11 cellular contexts compared by ENCODE assay signal in genomic region chr5:176413255-176413565, GRCh38. TPM values are rescaled to one million over a fixed set of nuclear protein-coding genes. Genes with fewer than 3 reads are reported as not detected.
DNase-seq lines count a peak whose midpoint lies in the region; ATAC-seq, FAIRE-seq and TF ChIP-seq lines count a peak whose summit lies in the region.
"Had no signal": no experiment of that assay in that cellular context is flagged by ENCODE, and none has a peak within 500 bp of the region (broad histone marks: within the 10 kb centered on the region; RNA-seq: fewer than 3 reads in every experiment).

No MANE protein-coding gene starts in this region.

- H3K9me3 ChIP-seq in heart left ventricle, result no peaks in the 10 kb centered on the region
- no peaks in the 10 kb centered on the region for H3K9me3 ChIP-seq in thoracic aorta
- H3K9me3 ChIP-seq: pancreas had no signal

- FAIRE-seq in RCC 7860 (lab: Jason Lieb, UNC), result no peak
- FAIRE-seq: GM19239, pancreas had no signal

- TF ChIP-seq CTCF in heart left ventricle (IDR thresholded peaks at IDR 0.05) (no peak), thoracic aorta (IDR thresholded peaks at IDR 0.05) (no peak)

- H3K36me3 ChIP-seq in heart left ventricle (peaks cover 0 to 27% (median 21%) of the 10 kb centered on the region in 9 donors), thoracic aorta (peaks cover 5% of the 10 kb centered on the region)
- H3K36me3 ChIP-seq: pancreas had no signal

- H3K27me3 ChIP-seq in heart left ventricle (no peaks in the 10 kb centered on the region), thoracic aorta (replicated peaks; ENCODE audit: insufficient read depth) (no peaks in the 10 kb centered on the region)
- H3K27me3 ChIP-seq: pancreas had no signal

- H3K27ac ChIP-seq in angular gyrus (ENCODE audit: low read depth, low read length) (peak overlapping the region; percentile 39), heart left ventricle (peak overlapping the region in 8 of 12 donors; percentile 27 to 72 (median 62)), thoracic aorta (peak overlapping the region; percentile 44 to 94)
- H3K27ac ChIP-seq: pancreas had no signal

- intact Hi-C loops in heart left ventricle (cut with DNase I), result loop anchor here in 4 of 10 donors (10.0 kb wide), 3 partner anchors 122 to 242 kb away; partner anchors contain the start of genes CDHR2 (in 2 of the 4) and RNF44 (in 1 of the 4)

- ATAC-seq in heart left ventricle, result peak; percentile 21 to 64 (median 40)
- ATAC-seq in thoracic aorta (ENCODE audit: insufficient number of reproducible peaks, low FRiP score, low read depth), result no peak
- no peak for ATAC-seq in GM21515 (IDR thresholded peaks at IDR 0.05; ENCODE audit: unreplicated experiment)
- ATAC-seq: pancreas; stimulated activated naive B cell treated with anti-CD40 and anti-IgM and Interleukin-4, amounts not matched to agents 10 μg/mL and 1 μg/mL and 100 μg/mL, for 72 hours had no signal

- no peak for TF ChIP-seq POLR2A in heart left ventricle (IDR thresholded peaks at IDR 0.05)

- no peak overlapping the region for H3K4me3 ChIP-seq in heart left ventricle
- H3K4me3 ChIP-seq in thoracic aorta, result no peak overlapping the region
- H3K4me3 ChIP-seq: pancreas had no signal

- H3K4me1 ChIP-seq in heart left ventricle (peaks cover 10 to 70% (median 42%) of the 10 kb centered on the region in 12 donors), thoracic aorta (ENCODE audit: control insufficient read depth in 1 of 2, low read depth in 2 of 2) (peaks cover 28 to 49% of the 10 kb centered on the region in 2 donors)

- WGBS in heart left ventricle, 4 donors, result 30 to 53% (median 45%) methylated on average over 2 of the region's 2 CpGs

- DNase-seq in heart left ventricle (peak in 2 of 5 donors; percentile 67 to 76), thoracic aorta (ENCODE audit: low spot score) (no peak), RCC 7860 (ENCODE audit: low spot score) (no peak)
- DNase-seq in activated CD4-positive, CD25-positive, alpha-beta regulatory T cell treated with anti-CD3 and anti-CD28 coated beads, Interleukin-2, amount 50 U/mL, for 72 hours, result no peak
- DNase-seq: NCI-H510A; stimulated activated naive B cell treated with anti-CD40 and anti-IgM and Interleukin-4, amounts not matched to agents 10 μg/mL and 1 μg/mL and 100 μg/mL, for 72 hours; T1000 had no signal

RNA-seq across cellular contexts. Expression of gene CLTB, which starts 3.1 kb away (rescaled TPM):
- total RNA-seq in heart left ventricle, result 100 to 1,000 TPM; 185 to 401 (median 231) TPM
- 100 to 1,000 TPM; 461 to 464 TPM for polyA plus RNA-seq in heart left ventricle
- 100 to 1,000 TPM; 155 to 192 TPM for total RNA-seq in thoracic aorta

RNA-seq across cellular contexts. Expression of gene HIGD2A, which starts 24.7 kb away (rescaled TPM):
- total RNA-seq in heart left ventricle (100 to 1,000 TPM; 177 to 318 (median 218) TPM), thoracic aorta (10 to 100 TPM; 45.2 to 57.5 TPM)
- polyA plus RNA-seq in heart left ventricle, result 100 to 1,000 TPM; 229 to 454 TPM

RNA-seq across cellular contexts. Expression of gene NOP16, which starts 24.8 kb away (rescaled TPM):
- total RNA-seq in heart left ventricle (10 to 100 TPM in 8 of 9 donors, 1 to 10 TPM in 1; 9.3 to 33.9 (median 15.8) TPM), thoracic aorta (10 to 100 TPM in 1 of 2 donors, 1 to 10 TPM in 1; 6.3 to 12.6 TPM)
- 10 to 100 TPM; 33.4 to 83.4 TPM for polyA plus RNA-seq in heart left ventricle

RNA-seq across cellular contexts. Expression of gene FAF2, which starts 35.0 kb away (rescaled TPM):
- total RNA-seq in heart left ventricle (10 to 100 TPM; 11.6 to 20.8 (median 13.6) TPM), thoracic aorta (10 to 100 TPM; 23.0 to 31.2 TPM)
- polyA plus RNA-seq in heart left ventricle, result 10 to 100 TPM in 1 of 2 donors, 1 to 10 TPM in 1; 6.6 to 15.0 TPM

RNA-seq across cellular contexts. Expression of gene ARL10, which starts 47.9 kb away (rescaled TPM):
- 1 to 10 TPM; 2.9 to 8.1 (median 5.4) TPM for total RNA-seq in heart left ventricle
- polyA plus RNA-seq in heart left ventricle, result 1 to 10 TPM; 1.5 to 4.8 TPM
- 10 to 100 TPM; 10.4 to 14.8 TPM for total RNA-seq in thoracic aorta

Comparison
In these comparisons a context has a peak if more than half of its experiments do, and no peak if none do; other contexts are left out.
1. ATAC-seq: peak in heart left ventricle (4 of 4); none in thoracic aorta (single experiment) and GM21515 (single experiment).
2. Peak in every context shown above with its lines, with median percentiles within 50 percentile points of each other: H3K27ac ChIP-seq.